35 cellular contexts compared by ENCODE assay signal in genomic region chr10:99203310-99203709, GRCh38. TPM values are rescaled to one million over a fixed set of nuclear protein-coding genes. Genes with fewer than 3 reads are reported as not detected.
"Had no signal": no experiment of that assay in that cellular context is flagged by ENCODE, and none has a peak within 500 bp of the region (broad histone marks: within the 10 kb centered on the region; RNA-seq: fewer than 3 reads in every experiment).

No MANE protein-coding gene starts in this region.

- H3K27me3 ChIP-seq: brain microvascular endothelial cell, esophagus muscularis mucosa, foreskin keratinocyte, gastrocnemius medialis had no signal

- FAIRE-seq: astrocyte had no signal

- H3K27me3 Mint-ChIP-seq: activated CD4-positive, alpha-beta memory T cell treated with anti-CD3 and anti-CD28 coated beads for 36 hours; activated CD4-positive, alpha-beta T cell treated with anti-CD3 and anti-CD28 coated beads, Interleukin-2, amount 10 ng/mL, durations not matched to agents 24 days and 14 days; activated CD8-positive, alpha-beta memory T cell treated with anti-CD3 and anti-CD28 coated beads, Interleukin-2, amount 10 ng/mL, durations not matched to agents 7 days and 5 days; activated naive CD4-positive, alpha-beta T cell treated with anti-CD3 and anti-CD28 coated beads, Interleukin-2, amount 10 ng/mL, durations not matched to agents 7 days and 5 days; activated naive CD8-positive, alpha-beta T cell treated with anti-CD3 and anti-CD28 coated beads, Interleukin-2, amount 10 ng/mL, durations not matched to agents 7 days and 5 days; activated T-cell treated with anti-CD3 and anti-CD28 coated beads, Interleukin-2, amount 50 U/mL, for 24 hours had no signal

- H3K9me3 ChIP-seq: esophagus muscularis mucosa, gastrocnemius medialis had no signal

- H3K4me1 Mint-ChIP-seq: activated CD4-positive, alpha-beta T cell treated with anti-CD3 and anti-CD28 coated beads for 36 hours; activated CD4-positive, alpha-beta T cell treated with anti-CD3 and anti-CD28 coated beads, Interleukin-2, amount 10 ng/mL, durations not matched to agents 24 days and 14 days; activated CD8-positive, alpha-beta memory T cell treated with anti-CD3 and anti-CD28 coated beads, Interleukin-2, amount 10 ng/mL, durations not matched to agents 7 days and 5 days; activated naive CD4-positive, alpha-beta T cell treated with anti-CD3 and anti-CD28 coated beads, Interleukin-2, amount 10 ng/mL, durations not matched to agents 7 days and 5 days; activated naive CD8-positive, alpha-beta T cell treated with anti-CD3 and anti-CD28 coated beads, Interleukin-2, amount 10 ng/mL, durations not matched to agents 7 days and 5 days; central memory CD8-positive, alpha-beta T cell; endodermal cell had no signal

- H3K27ac Mint-ChIP-seq: activated CD4-positive, alpha-beta memory T cell treated with anti-CD3 and anti-CD28 coated beads for 36 hours; activated CD4-positive, alpha-beta T cell treated with anti-CD3 and anti-CD28 coated beads for 36 hours; activated CD4-positive, alpha-beta T cell treated with anti-CD3 and anti-CD28 coated beads, Interleukin-2, amount 10 ng/mL, durations not matched to agents 24 days and 14 days; activated CD8-positive, alpha-beta memory T cell treated with anti-CD3 and anti-CD28 coated beads, Interleukin-2, amount 10 ng/mL, durations not matched to agents 7 days and 5 days; activated CD8-positive, alpha-beta T cell treated with anti-CD3 and anti-CD28 coated beads, Interleukin-2, amount 10 ng/mL, durations not matched to agents 7 days and 5 days; activated naive CD4-positive, alpha-beta T cell treated with anti-CD3 and anti-CD28 coated beads, Interleukin-2, amount 10 ng/mL, durations not matched to agents 7 days and 5 days; activated naive CD4-positive, alpha-beta T cell treated with anti-CD3 and anti-CD28 coated beads, Interleukin-2, amount 50 U/mL, for 72 hours; activated naive CD8-positive, alpha-beta T cell treated with anti-CD3 and anti-CD28 coated beads, Interleukin-2, amount 10 ng/mL, durations not matched to agents 7 days and 5 days; activated T-cell treated with anti-CD3 and anti-CD28 coated beads, Interleukin-2, amount 50 U/mL, for 24 hours; activated T-cell treated with anti-CD3 and anti-CD28 coated beads, Interleukin-2, amount 50 U/mL, for 72 hours; dendritic cell treated with granulocyte-macrophage colony-stimulating factor and Interleukin-4, amounts not matched to agents 40 ng/mL and 50 ng/mL, for 4 days; endodermal cell had no signal

- H3K36me3 ChIP-seq: brain microvascular endothelial cell, esophagus muscularis mucosa, gastrocnemius medialis had no signal

- H3K4me3 Mint-ChIP-seq: activated CD4-positive, alpha-beta memory T cell treated with anti-CD3 and anti-CD28 coated beads for 36 hours; activated CD4-positive, alpha-beta T cell treated with anti-CD3 and anti-CD28 coated beads for 36 hours; activated CD4-positive, alpha-beta T cell treated with anti-CD3 and anti-CD28 coated beads, Interleukin-2, amount 10 ng/mL, durations not matched to agents 24 days and 14 days; activated CD8-positive, alpha-beta memory T cell treated with anti-CD3 and anti-CD28 coated beads, Interleukin-2, amount 10 ng/mL, durations not matched to agents 7 days and 5 days; activated CD8-positive, alpha-beta T cell treated with anti-CD3 and anti-CD28 coated beads, Interleukin-2, amount 10 ng/mL, durations not matched to agents 7 days and 5 days; activated naive CD4-positive, alpha-beta T cell treated with anti-CD3 and anti-CD28 coated beads, Interleukin-2, amount 10 ng/mL, durations not matched to agents 7 days and 5 days; activated naive CD8-positive, alpha-beta T cell treated with anti-CD3 and anti-CD28 coated beads, Interleukin-2, amount 10 ng/mL, durations not matched to agents 7 days and 5 days; activated T-cell treated with anti-CD3 and anti-CD28 coated beads, Interleukin-2, amount 50 U/mL, for 24 hours; activated T-cell treated with anti-CD3 and anti-CD28 coated beads, Interleukin-2, amount 50 U/mL, for 72 hours; central memory CD8-positive, alpha-beta T cell; dendritic cell treated with granulocyte-macrophage colony-stimulating factor and Interleukin-4, amounts not matched to agents 40 ng/mL and 50 ng/mL, for 4 days; endodermal cell had no signal

- H3K4me3 ChIP-seq: coronary artery, dorsolateral prefrontal cortex, esophagus muscularis mucosa, gastrocnemius medialis had no signal

- H3K9me3 Mint-ChIP-seq: activated CD4-positive, alpha-beta memory T cell treated with anti-CD3 and anti-CD28 coated beads for 36 hours; activated CD4-positive, alpha-beta T cell treated with anti-CD3 and anti-CD28 coated beads, Interleukin-2, amount 10 ng/mL, durations not matched to agents 24 days and 14 days; activated naive CD4-positive, alpha-beta T cell treated with anti-CD3 and anti-CD28 coated beads, Interleukin-2, amount 10 ng/mL, durations not matched to agents 7 days and 5 days; activated naive CD4-positive, alpha-beta T cell treated with anti-CD3 and anti-CD28 coated beads, Interleukin-2, amount 50 U/mL, for 72 hours; activated naive CD8-positive, alpha-beta T cell treated with anti-CD3 and anti-CD28 coated beads, Interleukin-2, amount 10 ng/mL, durations not matched to agents 7 days and 5 days; activated T-cell treated with anti-CD3 and anti-CD28 coated beads, Interleukin-2, amount 50 U/mL, for 24 hours; dendritic cell treated with granulocyte-macrophage colony-stimulating factor and Interleukin-4, amounts not matched to agents 40 ng/mL and 50 ng/mL, for 4 days; endodermal cell had no signal

- H3K4me1 ChIP-seq: foreskin keratinocyte, gastrocnemius medialis had no signal

- H3K36me3 Mint-ChIP-seq: activated CD4-positive, alpha-beta memory T cell treated with anti-CD3 and anti-CD28 coated beads for 36 hours; activated CD8-positive, alpha-beta memory T cell treated with anti-CD3 and anti-CD28 coated beads, Interleukin-2, amount 10 ng/mL, durations not matched to agents 7 days and 5 days; activated naive CD4-positive, alpha-beta T cell treated with anti-CD3 and anti-CD28 coated beads, Interleukin-2, amount 10 ng/mL, durations not matched to agents 7 days and 5 days; activated naive CD4-positive, alpha-beta T cell treated with anti-CD3 and anti-CD28 coated beads, Interleukin-2, amount 50 U/mL, for 72 hours; activated naive CD8-positive, alpha-beta T cell treated with anti-CD3 and anti-CD28 coated beads, Interleukin-2, amount 10 ng/mL, durations not matched to agents 7 days and 5 days had no signal

- H3K27ac ChIP-seq: brain microvascular endothelial cell, coronary artery, dorsolateral prefrontal cortex, esophagus muscularis mucosa, foreskin keratinocyte, gastrocnemius medialis had no signal

- DNase-seq: activated CD4-positive, alpha-beta memory T cell treated with anti-CD3 and anti-CD28 coated beads for 36 hours; activated CD4-positive, alpha-beta T cell treated with anti-CD3 and anti-CD28 coated beads for 36 hours; activated CD4-positive, alpha-beta T cell treated with anti-CD3 and anti-CD28 coated beads, Interleukin-2, amount 10 ng/mL, durations not matched to agents 24 days and 14 days; activated CD4-positive, CD25-positive, alpha-beta regulatory T cell; activated CD4-positive, CD25-positive, alpha-beta regulatory T cell treated with anti-CD3 and anti-CD28 coated beads, Interleukin-2, amount 50 U/mL, for 72 hours; activated CD8-positive, alpha-beta memory T cell treated with anti-CD3 and anti-CD28 coated beads, Interleukin-2, amount 10 ng/mL, durations not matched to agents 7 days and 5 days; activated CD8-positive, alpha-beta memory T cell treated with anti-CD3 and anti-CD28 coated beads, Interleukin-2, amount 50 U/mL, for 4 hours; activated CD8-positive, alpha-beta T cell treated with anti-CD3 and anti-CD28 coated beads, Interleukin-2, amount 10 ng/mL, durations not matched to agents 7 days and 5 days; activated gamma-delta T cell; activated naive CD4-positive, alpha-beta T cell; activated naive CD4-positive, alpha-beta T cell treated with anti-CD3 and anti-CD28 coated beads, Interleukin-2, amount 10 ng/mL, durations not matched to agents 7 days and 5 days; activated naive CD8-positive, alpha-beta T cell treated with anti-CD3 and anti-CD28 coated beads, Interleukin-2, amount 10 ng/mL, durations not matched to agents 7 days and 5 days; activated T-cell treated with anti-CD3 and anti-CD28 coated beads, Interleukin-2, amount 50 U/mL, for 24 hours; activated T-cell treated with anti-CD3 and anti-CD28 coated beads, Interleukin-2, amount 50 U/mL, for 72 hours; amniotic stem cell; anterior cingulate cortex; brain microvascular endothelial cell; dorsolateral prefrontal cortex; effector memory CD4-positive, alpha-beta T cell; endodermal cell; foreskin keratinocyte; gastrocnemius medialis; glutamatergic neuron; T-helper 2 cell had no signal

- ATAC-seq: activated CD4-positive, alpha-beta T cell treated with anti-CD3 and anti-CD28 coated beads for 36 hours; activated CD8-positive, alpha-beta memory T cell treated with anti-CD3 and anti-CD28 coated beads, Interleukin-2, amount 10 ng/mL, durations not matched to agents 7 days and 5 days; activated CD8-positive, alpha-beta T cell treated with anti-CD3 and anti-CD28 coated beads, Interleukin-2, amount 10 ng/mL, durations not matched to agents 7 days and 5 days; activated naive CD4-positive, alpha-beta T cell treated with anti-CD3 and anti-CD28 coated beads, Interleukin-2, amount 50 U/mL, for 72 hours; activated T-cell treated with anti-CD3 and anti-CD28 coated beads, Interleukin-2, amount 50 U/mL, for 72 hours; foreskin keratinocyte; gastrocnemius medialis had no signal

RNA-seq across cellular contexts. Expression of gene HPSE2, which starts 32.3 kb away (rescaled TPM):
- total RNA-seq: activated CD4-positive, alpha-beta memory T cell treated with anti-CD3 and anti-CD28 coated beads for 36 hours; activated CD4-positive, alpha-beta T cell treated with anti-CD3 and anti-CD28 coated beads for 36 hours; activated CD4-positive, alpha-beta T cell treated with anti-CD3 and anti-CD28 coated beads, Interleukin-2, amount 10 ng/mL, durations not matched to agents 24 days and 14 days; activated CD8-positive, alpha-beta memory T cell treated with anti-CD3 and anti-CD28 coated beads for 36 hours; activated CD8-positive, alpha-beta memory T cell treated with anti-CD3 and anti-CD28 coated beads, Interleukin-2, amount 10 ng/mL, durations not matched to agents 7 days and 5 days; activated CD8-positive, alpha-beta T cell treated with anti-CD3 and anti-CD28 coated beads, Interleukin-2, amount 10 ng/mL, durations not matched to agents 7 days and 5 days; activated naive CD4-positive, alpha-beta T cell treated with anti-CD3 and anti-CD28 coated beads, Interleukin-2, amount 50 U/mL, for 72 hours; activated T-cell treated with anti-CD3 and anti-CD28 coated beads, Interleukin-2, amount 50 U/mL, for 72 hours; bronchial epithelial cell; cerebellum; epithelial cell of proximal tubule; foreskin keratinocyte; T-helper 1 cell treated with Interleukin-12 subunit alpha and Interleukin-12 subunit beta and Interleukin-4 antibody, amounts not matched to agents 30 ng/mL and 1 ng/mL, for 36 hours had no signal
- polyA plus RNA-seq: foreskin keratinocyte had no signal
